13 cellular contexts compared by ENCODE assay signal in the genomic region with DNA sequence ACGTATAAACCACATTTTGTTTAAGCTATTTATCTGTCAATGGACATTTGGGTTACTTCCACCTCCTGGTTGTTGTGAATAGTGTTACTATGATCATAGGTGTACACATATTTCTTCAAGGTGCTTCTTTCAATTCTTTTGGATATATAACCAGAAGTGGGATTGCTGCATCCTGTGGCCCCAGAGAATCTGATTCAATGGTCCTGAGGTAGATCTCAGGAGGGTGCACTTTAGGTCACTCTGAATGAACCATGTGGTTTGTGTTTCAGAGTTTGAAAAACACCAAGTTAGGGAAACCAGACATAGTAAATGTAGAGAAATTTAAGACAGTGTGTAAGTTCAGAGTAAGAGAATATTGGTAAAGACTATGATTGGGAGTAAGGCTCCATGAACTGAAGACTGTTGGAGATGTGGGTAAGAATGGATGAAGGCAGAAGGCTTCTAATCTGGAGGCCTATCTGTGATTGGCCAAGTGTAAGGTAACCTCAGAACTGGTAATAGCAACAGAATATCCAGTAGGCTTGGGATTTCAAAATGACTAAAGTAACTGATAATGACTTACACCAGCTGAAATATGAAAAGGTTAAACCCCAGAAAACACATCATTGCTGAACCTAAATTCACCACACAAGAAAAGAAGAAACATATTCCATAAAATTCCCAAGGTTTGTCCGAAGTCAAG.
DNase-seq lines count a peak whose midpoint lies in the region; ATAC-seq, FAIRE-seq and TF ChIP-seq lines count a peak whose summit lies in the region.
"Had no signal": no experiment of that assay in that cellular context is flagged by ENCODE, and none has a peak within 500 bp of the region (broad histone marks: within the 10 kb centered on the region; RNA-seq: fewer than 3 reads in every experiment).

No MANE protein-coding gene starts in this region.

- no peak for DNase-seq in trophoblast cell
- no peak for DNase-seq in HepG2 (ENCODE audit: low spot score)
- no peak for DNase-seq in NCI-H82 treated with DMSO at 0.1 percent for 48 hours (lab: John Stamatoyannopoulos, UW; ENCODE audit: unreplicated experiment)
- no peak for DNase-seq in activated CD4-positive, CD25-positive, alpha-beta regulatory T cell treated with anti-CD3 and anti-CD28 coated beads, Interleukin-2, amount 50 U/mL, for 72 hours
- DNase-seq: NCI-H2029 treated with DMSO at 0.1 percent for 48 hours; OCI-M1; stimulated activated CD4-positive, alpha-beta T cell treated with anti-CD3 and anti-CD28 coated beads, Interleukin-4, amount 100 ng/mL, for 4 hours; substantia nigra; T-helper 17 cell had no signal

- no peaks in the 10 kb centered on the region for H3K79me1 ChIP-seq in trophoblast cell (ENCODE audit: low read length)

- no peak overlapping the region for H2AFZ ChIP-seq in trophoblast cell (ENCODE audit: insufficient read depth, low read length, poor library complexity)
- no peak overlapping the region for H2AFZ ChIP-seq in HepG2 (ENCODE audit: low read length)

- POLR2A ChIA-PET in HepG2 (lab: Yijun Ruan, JAX): no interaction called here

- no peak overlapping the region for H3K14ac ChIP-seq in trophoblast cell (ENCODE audit: low read length)

- no peak overlapping the region for H2BK120ac ChIP-seq in trophoblast cell (ENCODE audit: insufficient read depth, low read length, poor library complexity)

- TF ChIP-seq RAD21 in HepG2 (CRISPR knock-in tag; IDR thresholded peaks at IDR 0.05): no peak

- H3K79me2 ChIP-seq in trophoblast cell (ENCODE audit: control insufficient read depth, insufficient read depth, low read length, poor library complexity): no peaks in the 10 kb centered on the region
- no peaks in the 10 kb centered on the region for H3K79me2 ChIP-seq in HepG2 (ENCODE audit: insufficient read depth, low read length)

- no peak for TF ChIP-seq EP300 in HepG2 (IDR thresholded peaks at IDR 0.05; ENCODE audit: low read depth in 2 of 2, low read length in 2 of 2)
- TF ChIP-seq EP300 in HepG2 (CRISPR knock-in tag; IDR thresholded peaks at IDR 0.05; ENCODE audit: borderline replicate concordance): no peak

- H4K8ac ChIP-seq in trophoblast cell (ENCODE audit: low read depth, low read length): no peak overlapping the region

- no peak for FAIRE-seq in HepG2 (lab: Jason Lieb, UNC)

- no peak overlapping the region for H2AK5ac ChIP-seq in trophoblast cell (ENCODE audit: low read length)

- H4K12ac ChIP-seq in trophoblast cell (ENCODE audit: low read depth, low read length): no peak overlapping the region

- H4K20me1 ChIP-seq in HepG2 (ENCODE audit: insufficient read depth, low read length): no peaks in the 10 kb centered on the region

- no TSS peak for BruUV-seq in HepG2 (replicated peaks; lab: Mats Ljungman, UMichigan)

- H4K91ac ChIP-seq in trophoblast cell (ENCODE audit: low read depth, low read length): no peak overlapping the region

- no peak overlapping the region for H3K4me2 ChIP-seq in trophoblast cell (ENCODE audit: low read length)
- H3K4me2 ChIP-seq in HepG2 (ENCODE audit: low read depth, low read length): no peak overlapping the region

- CTCF ChIA-PET in HepG2 (lab: Yijun Ruan, JAX; ENCODE audit: low intra/inter-chr PET ratio, low total read pairs): no interaction called here

- peak; percentile 32 for ATAC-seq in GM18505 (IDR thresholded peaks at IDR 0.05; ENCODE audit: unreplicated experiment)
- ATAC-seq in GM19351 (IDR thresholded peaks at IDR 0.05; ENCODE audit: unreplicated experiment): peak; percentile 30
- peak; percentile 35 for ATAC-seq in HG02678 (IDR thresholded peaks at IDR 0.05; ENCODE audit: unreplicated experiment)
- ATAC-seq in HG03439 (IDR thresholded peaks at IDR 0.05; ENCODE audit: unreplicated experiment): peak; percentile 18
- no peak for ATAC-seq in HepG2
- ATAC-seq: T-helper 17 cell had no signal

- no peak overlapping the region for H3K23ac ChIP-seq in trophoblast cell (ENCODE audit: low read length)

- H3K9ac ChIP-seq in trophoblast cell (ENCODE audit: low read length) (no peak overlapping the region), HepG2 (ENCODE audit: insufficient read depth, low read depth, low read length) (no peak overlapping the region)

- in situ Hi-C loops in HepG2 (cut with HindIII; ENCODE audit: extremely low pct_ligation_motif_present, low pct_unique_long_range_greater_than_20kb): no loop called here

- no CpG with 5 or more reads among the region's 2 CpGs for WGBS in trophoblast cell (ENCODE audit: extremely low coverage, insufficient coverage, insufficient read length)
- 97% methylated on average over 2 of the region's 2 CpGs for WGBS in HepG2 (ENCODE audit: low lambda C conversion rate)

- no peak overlapping the region for H3K27ac ChIP-seq in trophoblast cell (ENCODE audit: low read depth, low read length)
- H3K27ac ChIP-seq in HepG2 (ENCODE audit: extremely low read length, insufficient read depth, low read length): no peak overlapping the region

- H3K36me3 ChIP-seq in trophoblast cell (ENCODE audit: control insufficient read depth in 1 of 2, insufficient read depth in 2 of 2, low read length in 2 of 2) (peaks cover 0 to 1% of the 10 kb centered on the region in 2 experiments), HepG2 (replicated peaks in 1 of 2; ENCODE audit: control insufficient read depth in 1 of 2, insufficient read depth in 2 of 2, low read length in 2 of 2) (peaks cover 3 to 23% of the 10 kb centered on the region in 2 experiments; a peak in 4 of 5 replicates)

- H3K9me3 ChIP-seq in trophoblast cell (ENCODE audit: insufficient read depth, low read depth, low read length): no peaks in the 10 kb centered on the region
- H3K9me3 ChIP-seq in HepG2 (ENCODE audit: low read length): no peaks in the 10 kb centered on the region

- intact Hi-C loops in HepG2 (cut with micrococcal nuclease; ENCODE audit: unreplicated experiment): loop anchor here (5.0 kb wide), 1 partner anchor 132 kb away; no protein-coding TSS in a partner anchor

- H2BK12ac ChIP-seq in trophoblast cell (ENCODE audit: low read length): no peak overlapping the region

- no peak overlapping the region for H3K18ac ChIP-seq in trophoblast cell (ENCODE audit: low read length)

- no peak overlapping the region for H2BK5ac ChIP-seq in trophoblast cell (ENCODE audit: low read depth, low read length, poor library complexity)

- no peaks in the 10 kb centered on the region for H3K27me3 ChIP-seq in trophoblast cell (ENCODE audit: insufficient read depth, low read length)
- no peaks in the 10 kb centered on the region for H3K27me3 ChIP-seq in HepG2 (ENCODE audit: control insufficient read depth in 1 of 2, insufficient read depth in 2 of 2, low read length in 2 of 2)

- H3K4ac ChIP-seq in trophoblast cell (ENCODE audit: low read depth, low read length): no peak overlapping the region

- no peaks in the 10 kb centered on the region for H3K4me1 ChIP-seq in trophoblast cell (ENCODE audit: control insufficient read depth in 1 of 2, insufficient read depth in 2 of 2, low read length in 2 of 2)
- no peaks in the 10 kb centered on the region for H3K4me1 ChIP-seq in HepG2 (ENCODE audit: insufficient read depth, low read length)

- TF ChIP-seq POLR2A in GM18505 (IDR thresholded peaks at IDR 0.05; ENCODE audit: borderline replicate concordance, extremely low read depth, insufficient read depth, insufficient read length) (no peak), HepG2 (IDR thresholded peaks at IDR 0.05; ENCODE audit: insufficient read depth in 1 of 2, low read depth in 2 of 2, low read length in 2 of 2) (no peak)

- H3K4me3 ChIP-seq in trophoblast cell (ENCODE audit: low read depth, low read length) (no peak overlapping the region), HepG2 (replicated peaks in 1 of 3; ENCODE audit: insufficient read depth in 1 of 3, low read depth in 2 of 3, low read length in 3 of 3) (no peak overlapping the region)

- TF ChIP-seq CTCF in HepG2 (CRISPR knock-in tag; IDR thresholded peaks at IDR 0.05): no peak

TF ChIP-seq in HepG2, 621 proteins besides CTCF, POLR2A, EP300 and RAD21:
- TF ChIP-seq GATAD1 (CRISPR knock-in tag; IDR thresholded peaks at IDR 0.05) (no peak), ZNF550 (CRISPR knock-in tag; IDR thresholded peaks at IDR 0.05; ENCODE audit: borderline replicate concordance) (no peak), ZNF205 (CRISPR knock-in tag; IDR thresholded peaks at IDR 0.05) (no peak), RBFOX2 (IDR thresholded peaks at IDR 0.05; ENCODE audit: low read depth, low read length) (no peak), POGZ (CRISPR knock-in tag; IDR thresholded peaks at IDR 0.05) (no peak), CCAR2 (optimal IDR thresholded peaks at IDR 0.05; ENCODE audit: low read depth, low read length) (no peak)
- TF ChIP-seq, protein P1, sequence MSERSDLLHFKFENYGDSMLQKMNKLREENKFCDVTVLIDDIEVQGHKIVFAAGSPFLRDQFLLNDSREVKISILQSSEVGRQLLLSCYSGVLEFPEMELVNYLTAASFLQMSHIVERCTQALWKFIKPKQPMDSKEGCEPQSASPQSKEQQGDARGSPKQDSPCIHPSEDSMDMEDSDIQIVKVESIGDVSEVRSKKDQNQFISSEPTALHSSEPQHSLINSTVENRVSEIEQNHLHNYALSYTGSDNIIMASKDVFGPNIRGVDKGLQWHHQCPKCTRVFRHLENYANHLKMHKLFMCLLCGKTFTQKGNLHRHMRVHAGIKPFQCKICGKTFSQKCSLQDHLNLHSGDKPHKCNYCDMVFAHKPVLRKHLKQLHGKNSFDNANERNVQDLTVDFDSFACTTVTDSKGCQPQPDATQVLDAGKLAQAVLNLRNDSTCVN (CRISPR knock-in tag; IDR thresholded peaks at IDR 0.05; ENCODE audit: borderline replicate concordance): no peak
- TF ChIP-seq, protein P2, sequence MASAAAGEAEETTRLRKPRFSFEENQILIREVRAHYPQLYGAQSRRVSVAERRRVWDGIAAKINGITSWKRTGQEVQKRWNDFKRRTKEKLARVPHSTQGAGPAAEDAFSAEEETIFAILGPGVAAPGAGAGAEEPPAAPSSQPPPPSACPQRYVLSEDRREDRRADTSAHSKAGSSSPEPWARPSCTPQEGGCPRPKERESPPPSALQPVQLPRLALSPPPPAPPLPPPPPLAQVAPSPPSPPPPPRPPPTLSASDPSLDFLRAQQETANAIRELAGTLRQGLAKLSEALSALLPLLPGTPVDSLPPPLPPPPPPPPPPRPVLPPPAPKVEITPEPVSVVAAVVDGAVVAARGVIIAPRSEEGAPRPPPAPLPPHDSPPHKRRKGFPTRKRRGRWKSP (CRISPR knock-in tag; IDR thresholded peaks at IDR 0.05): no peak
- TF ChIP-seq, protein P3, sequence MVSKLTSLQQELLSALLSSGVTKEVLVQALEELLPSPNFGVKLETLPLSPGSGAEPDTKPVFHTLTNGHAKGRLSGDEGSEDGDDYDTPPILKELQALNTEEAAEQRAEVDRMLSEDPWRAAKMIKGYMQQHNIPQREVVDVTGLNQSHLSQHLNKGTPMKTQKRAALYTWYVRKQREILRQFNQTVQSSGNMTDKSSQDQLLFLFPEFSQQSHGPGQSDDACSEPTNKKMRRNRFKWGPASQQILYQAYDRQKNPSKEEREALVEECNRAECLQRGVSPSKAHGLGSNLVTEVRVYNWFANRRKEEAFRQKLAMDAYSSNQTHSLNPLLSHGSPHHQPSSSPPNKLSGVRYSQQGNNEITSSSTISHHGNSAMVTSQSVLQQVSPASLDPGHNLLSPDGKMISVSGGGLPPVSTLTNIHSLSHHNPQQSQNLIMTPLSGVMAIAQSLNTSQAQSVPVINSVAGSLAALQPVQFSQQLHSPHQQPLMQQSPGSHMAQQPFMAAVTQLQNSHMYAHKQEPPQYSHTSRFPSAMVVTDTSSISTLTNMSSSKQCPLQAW (CRISPR knock-in tag; IDR thresholded peaks at IDR 0.05): no peak
